In genomic region chr10:78462221-78462620, GRCh38 we compare ENCODE assay signal across 18 cellular contexts.
DNase-seq lines count a peak whose midpoint lies in the region; ATAC-seq and TF ChIP-seq lines count a peak whose summit lies in the region.
"Had no signal": no experiment of that assay in that cellular context is flagged by ENCODE, and none has a peak within 500 bp of the region (broad histone marks: within the 10 kb centered on the region; RNA-seq: fewer than 3 reads in every experiment).

No MANE protein-coding gene starts in this region.

- no peaks in the 10 kb centered on the region for H3K9me3 ChIP-seq in Loucy (ENCODE audit: insufficient read depth, low read depth, low read length)
- H3K9me3 ChIP-seq in esophagus muscularis mucosa = no peaks in the 10 kb centered on the region

- no peak overlapping the region for H3K9ac ChIP-seq in Loucy (ENCODE audit: low read depth, low read length, poor library complexity, severe bottlenecking)

- H3K4me2 ChIP-seq in Loucy (ENCODE audit: low read depth, low read length, poor library complexity, severe bottlenecking) = peak overlapping the region; percentile 34

- no peak for TF ChIP-seq CTCF in Loucy (conservative IDR thresholded peaks at IDR 0.05; ENCODE audit: low read length)
- TF ChIP-seq CTCF in esophagus muscularis mucosa (IDR thresholded peaks at IDR 0.05) = no peak

- peak; percentile 55 for DNase-seq in DMS79 (lab: John Stamatoyannopoulos, UW)
- peak; percentile 6 for DNase-seq in kidney tubule cell (ENCODE audit: low spot score)
- DNase-seq in posterior vena cava (ENCODE audit: low spot score) = peak; percentile 46
- DNase-seq in activated gamma-delta T cell (lab: John Stamatoyannopoulos, UW) = no peak
- DNase-seq in esophagus muscularis mucosa (ENCODE audit: extremely low spot score) = no peak
- DNase-seq in activated effector memory CD4-positive, alpha-beta T cell treated with Interleukin-2 at 50 U/mL for 16 hours = no peak
- DNase-seq: C1 segment of cervical spinal cord, GF-D8, Kasumi-1, MM.1S, NCI-H1105, NCI-H2081, NCI-H446 treated with DMSO at 0.1 percent for 48 hours, Right ventricle myocardium superior had no signal

- no peak overlapping the region for H2AFZ ChIP-seq in Loucy (ENCODE audit: low read length)

- no peaks in the 10 kb centered on the region for H3F3A ChIP-seq in Loucy (ENCODE audit: low read depth)

- no peak overlapping the region for H3K4me3 ChIP-seq in Loucy (ENCODE audit: low read length, poor library complexity, severe bottlenecking)
- H3K4me3 ChIP-seq in esophagus muscularis mucosa = no peak overlapping the region
- H3K4me3 ChIP-seq: SK-N-MC had no signal

- no peaks in the 10 kb centered on the region for H3K79me2 ChIP-seq in Loucy (ENCODE audit: insufficient read depth, low read length)

- H3K9me2 ChIP-seq in Loucy (replicated peaks; ENCODE audit: low read depth, low read length) = no peaks in the 10 kb centered on the region

- no peaks in the 10 kb centered on the region for H3K27me3 ChIP-seq in Loucy (ENCODE audit: insufficient read depth, low read length, poor library complexity, severe bottlenecking)
- no peaks in the 10 kb centered on the region for H3K27me3 ChIP-seq in esophagus muscularis mucosa

- WGBS in esophagus muscularis mucosa = 68% methylated on average over 4 of the region's 4 CpGs

- no peak for TF ChIP-seq POLR2A in esophagus muscularis mucosa (IDR thresholded peaks at IDR 0.05; ENCODE audit: low read depth)

- peaks cover 12% of the 10 kb centered on the region for H3K4me1 ChIP-seq in Loucy (ENCODE audit: insufficient read depth, low read length, poor library complexity, severe bottlenecking)
- H3K4me1 ChIP-seq in esophagus muscularis mucosa = no peaks in the 10 kb centered on the region

- no peaks in the 10 kb centered on the region for H4K20me1 ChIP-seq in Loucy (ENCODE audit: insufficient read depth, low read length, poor library complexity, severe bottlenecking)

- no peak for TF ChIP-seq EP300 in esophagus muscularis mucosa (IDR thresholded peaks at IDR 0.05)

- H3K36me3 ChIP-seq in Loucy (ENCODE audit: insufficient read depth, low read length) (no peaks in the 10 kb centered on the region), esophagus muscularis mucosa (no peaks in the 10 kb centered on the region)

- no peak for ATAC-seq in HG02970 (IDR thresholded peaks at IDR 0.05; ENCODE audit: low FRiP score, unreplicated experiment)

- H3K27ac ChIP-seq in esophagus muscularis mucosa (replicated peaks in 1 of 4) = no peak overlapping the region
- H3K27ac ChIP-seq: HL-60, SK-N-MC had no signal

- intact Hi-C loops in posterior vena cava (cut with DNase I) = no loop called here
- intact Hi-C loops in esophagus muscularis mucosa (cut with DNase I) = no loop called here

Comparison
In these comparisons a context has a peak if more than half of its experiments do, and no peak if none do; other contexts are left out.
1. DNase-seq: peak in DMS79 (single experiment), kidney tubule cell (single experiment) and posterior vena cava (single experiment); none in activated gamma-delta T cell (single experiment), esophagus muscularis mucosa (single experiment) and activated effector memory CD4-positive, alpha-beta T cell treated with Interleukin-2 at 50 U/mL for 16 hours (single experiment).